Comparison of ENCODE assay signal across 12 cellular contexts in genomic region chr17:20066253-20066652, GRCh38. TPM values are rescaled to one million over a fixed set of nuclear protein-coding genes. Genes with fewer than 3 reads are reported as not detected.
DNase-seq lines count a peak whose midpoint lies in the region; ATAC-seq, FAIRE-seq and TF ChIP-seq lines count a peak whose summit lies in the region.
"Had no signal": no experiment of that assay in that cellular context is flagged by ENCODE, and none has a peak within 500 bp of the region (broad histone marks: within the 10 kb centered on the region; RNA-seq: fewer than 3 reads in every experiment).

No MANE protein-coding gene starts in this region.

- TF ChIP-seq CTCF in AG09309 (IDR thresholded peaks at IDR 0.05; ENCODE audit: control insufficient read depth, insufficient read depth, low read depth, low read length, missing control alignments) (no peak), osteoblast (IDR thresholded peaks at IDR 0.05; ENCODE audit: extremely low read depth, low read depth, low read length) (no peak)

- no peak overlapping the region for H3K27ac ChIP-seq in osteoblast (ENCODE audit: low read depth, low read length)

- no peaks in the 10 kb centered on the region for H3K79me2 ChIP-seq in osteoblast (ENCODE audit: insufficient read depth, low read length)

- ATAC-seq in GM18498 (IDR thresholded peaks at IDR 0.05; ENCODE audit: unreplicated experiment) (no peak), GM18907 (IDR thresholded peaks at IDR 0.05; ENCODE audit: unreplicated experiment) (no peak)

- DNase-seq in AG09309 (ENCODE audit: low read depth) (peak; percentile 46), RCC 7860 (ENCODE audit: low spot score) (peak; percentile 61), fibroblast of gingiva (ENCODE audit: low read depth) (peak; percentile 91), osteoblast (ENCODE audit: insufficient read length, low spot score, missing footprints) (peak; percentile 46), NCI-H524 treated with DMSO at 0.1 percent for 48 hours (lab: John Stamatoyannopoulos, UW) (no peak)
- DNase-seq in stimulated activated naive CD4-positive, alpha-beta T cell (lab: John Stamatoyannopoulos, UW) = no peak
- DNase-seq: activated naive CD4-positive, alpha-beta T cell treated with Interleukin-2 at 50 U/mL for 16 hours; H7; NCI-H510A; T1000 had no signal

- H2AFZ ChIP-seq in osteoblast (ENCODE audit: low read length) = no peak overlapping the region

- FAIRE-seq in RCC 7860 (lab: Jason Lieb, UNC) = peak; percentile 80

- H3K9me3 ChIP-seq in osteoblast (ENCODE audit: low read depth, low read length) = no peaks in the 10 kb centered on the region

- no peaks in the 10 kb centered on the region for H3K36me3 ChIP-seq in osteoblast (ENCODE audit: insufficient read depth, low read length)

- H4K20me1 ChIP-seq in osteoblast (ENCODE audit: insufficient read depth, low read length) = no peaks in the 10 kb centered on the region

- peaks cover 37% of the 10 kb centered on the region for H3K4me1 ChIP-seq in osteoblast (ENCODE audit: insufficient read depth, low read length)

- H3K4me2 ChIP-seq in osteoblast (ENCODE audit: insufficient read depth, low read length) = peak overlapping the region; percentile 14

- H3K4me3 ChIP-seq in AG09309 (ENCODE audit: control insufficient read depth, low read depth, low read length) (no peak overlapping the region), osteoblast (ENCODE audit: insufficient read depth, low read length) (no peak overlapping the region)

- H3K27me3 ChIP-seq in osteoblast (ENCODE audit: insufficient read depth, low read length) = no peaks in the 10 kb centered on the region

RNA-seq across cellular contexts. Expression of gene SPECC1, which starts 57.1 kb away (rescaled TPM):
- 155 and 165 TPM in 2 replicates for total RNA-seq in osteoblast

Comparison
In these comparisons a context has a peak if more than half of its experiments do, and no peak if none do; other contexts are left out.
1. DNase-seq: peak in AG09309 (single experiment), RCC 7860 (single experiment), fibroblast of gingiva (single experiment) and osteoblast (single experiment); none in NCI-H524 treated with DMSO at 0.1 percent for 48 hours (single experiment) and stimulated activated naive CD4-positive, alpha-beta T cell (0 of 6).